Comparison of ENCODE assay signal across 24 cellular contexts in the genomic region with DNA sequence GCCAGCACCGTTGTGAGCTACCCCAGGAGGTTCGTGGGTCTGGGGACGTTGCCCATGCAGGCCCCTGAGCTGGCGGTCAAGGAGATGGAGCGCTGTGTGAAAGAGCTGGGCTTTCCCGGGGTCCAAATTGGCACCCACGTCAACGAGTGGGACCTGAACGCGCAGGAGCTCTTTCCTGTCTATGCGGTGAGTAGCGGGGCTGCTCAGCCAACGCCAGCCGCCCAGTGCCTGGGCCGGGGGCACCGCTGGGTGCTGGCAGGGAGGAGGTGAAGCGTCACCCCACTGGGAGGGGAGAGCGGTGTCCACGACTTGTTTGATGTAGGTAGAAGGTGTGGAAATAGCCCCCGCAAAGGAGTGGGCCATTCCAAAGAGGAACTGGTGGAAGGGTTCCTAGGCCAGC. TPM values are rescaled to one million over a fixed set of nuclear protein-coding genes. Genes with fewer than 3 reads are reported as not detected.
DNase-seq lines count a peak whose midpoint lies in the region; ATAC-seq, FAIRE-seq and TF ChIP-seq lines count a peak whose summit lies in the region.
"Had no signal": no experiment of that assay in that cellular context is flagged by ENCODE, and none has a peak within 500 bp of the region (broad histone marks: within the 10 kb centered on the region; RNA-seq: fewer than 3 reads in every experiment).

No MANE protein-coding gene starts in this region.

- no peak overlapping the region for H2AFZ ChIP-seq in HepG2 (ENCODE audit: low read length)
- H2AFZ ChIP-seq in neuronal stem cell (ENCODE audit: low read length) = no peak overlapping the region

- peaks cover 0 to 90% (median 21%) of the 10 kb centered on the region in 4 donors for H3K4me1 ChIP-seq in right lobe of liver
- no peaks in the 10 kb centered on the region for H3K4me1 ChIP-seq in HepG2 (ENCODE audit: insufficient read depth, low read length)
- H3K4me1 ChIP-seq in neuronal stem cell (ENCODE audit: control insufficient read depth in 2 of 2, insufficient read depth in 1 of 2, low read depth in 1 of 2, low read length in 2 of 2) = no peaks in the 10 kb centered on the region
- no peaks in the 10 kb centered on the region for H3K4me1 ChIP-seq in left lung
- H3K4me1 ChIP-seq: BE2C, BLaER1, Caco-2 had no signal

- no peak overlapping the region for H2BK15ac ChIP-seq in neuronal stem cell (ENCODE audit: low read length)

- H3K36me3 ChIP-seq in right lobe of liver (peaks cover 0 to 22% (median 5%) of the 10 kb centered on the region in 4 donors), HepG2 (replicated peaks in 1 of 2; ENCODE audit: control insufficient read depth in 1 of 2, insufficient read depth in 2 of 2, low read length in 2 of 2) (no peaks in the 10 kb centered on the region), H7 (replicated peaks; ENCODE audit: control insufficient read depth, insufficient read depth, low read length) (no peaks in the 10 kb centered on the region), neuronal stem cell (replicated peaks in 1 of 2; ENCODE audit: control insufficient read depth in 2 of 2, insufficient read depth in 2 of 2, low read length in 2 of 2) (no peaks in the 10 kb centered on the region), left lung (no peaks in the 10 kb centered on the region)
- H3K36me3 ChIP-seq: BE2C, BLaER1 had no signal

- H3K27me3 ChIP-seq in right lobe of liver (no peaks in the 10 kb centered on the region), HepG2 (ENCODE audit: control insufficient read depth in 1 of 2, insufficient read depth in 2 of 2, low read length in 2 of 2) (no peaks in the 10 kb centered on the region; a peak in 1 of 5 replicates), H7 (ENCODE audit: control insufficient read depth, insufficient read depth, low read length) (no peaks in the 10 kb centered on the region), neuronal stem cell (ENCODE audit: control insufficient read depth in 3 of 3, insufficient read depth in 3 of 3, low read depth in 1 of 3, low read length in 3 of 3) (peaks cover 0 to 2% (median 0%) of the 10 kb centered on the region in 3 experiments), left lung (no peaks in the 10 kb centered on the region)
- H3K27me3 ChIP-seq: BE2C, BLaER1 had no signal

- TF ChIP-seq POLR2A in right lobe of liver (IDR thresholded peaks at IDR 0.05) = no peak
- TF ChIP-seq POLR2A in HepG2 (IDR thresholded peaks at IDR 0.05; ENCODE audit: insufficient read depth in 1 of 2, low read depth in 2 of 2, low read length in 2 of 2) = no peak

- no peak overlapping the region for H3K4me2 ChIP-seq in HepG2 (ENCODE audit: low read depth, low read length)
- no peak overlapping the region for H3K4me2 ChIP-seq in neuronal stem cell (ENCODE audit: insufficient read depth, low read length, poor library complexity, severe bottlenecking)
- H3K4me2 ChIP-seq: BLaER1 had no signal

- TF ChIP-seq EP300 in HepG2 (IDR thresholded peaks at IDR 0.05; ENCODE audit: low read depth in 2 of 2, low read length in 2 of 2) (no peak), HepG2 (CRISPR knock-in tag; IDR thresholded peaks at IDR 0.05; ENCODE audit: borderline replicate concordance) (no peak)

- no peaks in the 10 kb centered on the region for H3K79me2 ChIP-seq in HepG2 (ENCODE audit: insufficient read depth, low read length)

- H3K9ac ChIP-seq in HepG2 (ENCODE audit: insufficient read depth, low read depth, low read length) (no peak overlapping the region), neuronal stem cell (ENCODE audit: low read depth, low read length, poor library complexity) (no peak overlapping the region)
- H3K9ac ChIP-seq: BLaER1 had no signal

- 86% methylated on average over 13 of the region's 20 CpGs for WGBS in right lobe of liver (ENCODE audit: insufficient coverage, low coverage, low lambda C conversion rate, missing lambda C conversion rate)
- WGBS in HepG2 (ENCODE audit: low lambda C conversion rate) = 71% methylated on average over 20 of the region's 20 CpGs
- no CpG with 5 or more reads among the region's 20 CpGs for WGBS in neuronal stem cell (ENCODE audit: extremely low coverage in 2 of 2, insufficient read length in 2 of 2, insufficient replicate concordance in 1 of 2), 2 donors

- ATAC-seq in right lobe of liver = no peak
- no peak for ATAC-seq in HepG2
- ATAC-seq in left lung = no peak
- ATAC-seq in HG02642 (IDR thresholded peaks at IDR 0.05; ENCODE audit: poor library complexity, unreplicated experiment) = no peak
- ATAC-seq: CD8-positive, alpha-beta T cell had no signal

- no peak overlapping the region for H2AK5ac ChIP-seq in neuronal stem cell (ENCODE audit: low read depth, low read length)

- no peaks in the 10 kb centered on the region for H3K79me1 ChIP-seq in neuronal stem cell (ENCODE audit: low read depth, low read length)

- intact Hi-C loops in right lobe of liver (cut with DNase I) = no loop called here
- intact Hi-C loops in HepG2 (cut with micrococcal nuclease; ENCODE audit: unreplicated experiment) = no loop called here
- intact Hi-C loops in left lung (cut with DNase I) = no loop called here

- no peak overlapping the region for H2BK12ac ChIP-seq in neuronal stem cell (ENCODE audit: low read length)

- no peak overlapping the region for H3K4ac ChIP-seq in neuronal stem cell (ENCODE audit: low read length)

- peak overlapping the region; percentile 40 for H3K18ac ChIP-seq in neuronal stem cell (ENCODE audit: low read length)

- H2BK5ac ChIP-seq in neuronal stem cell (ENCODE audit: low read length) = no peak overlapping the region

- TF ChIP-seq CTCF in right lobe of liver (IDR thresholded peaks at IDR 0.05) (no peak), HepG2 (CRISPR knock-in tag; IDR thresholded peaks at IDR 0.05) (no peak), left lung (IDR thresholded peaks at IDR 0.05) (no peak)

- H4K91ac ChIP-seq in neuronal stem cell (ENCODE audit: low read depth, low read length, poor library complexity) = no peak overlapping the region

- no peak for FAIRE-seq in HepG2 (lab: Jason Lieb, UNC)
- FAIRE-seq: A204.1, D721Med, G401.6, GM12891, GM19239 had no signal

- no peak overlapping the region for H3K23ac ChIP-seq in neuronal stem cell (ENCODE audit: low read depth, low read length, poor library complexity)

- H3K14ac ChIP-seq in neuronal stem cell (ENCODE audit: low read length) = no peak overlapping the region

- H3K4me3 ChIP-seq in right lobe of liver = no peak overlapping the region
- no peak overlapping the region for H3K4me3 ChIP-seq in HepG2 (replicated peaks in 1 of 3; ENCODE audit: insufficient read depth in 1 of 3, low read depth in 2 of 3, low read length in 3 of 3)
- H3K4me3 ChIP-seq in H7 (ENCODE audit: insufficient read depth, low read depth, low read length) = no peak overlapping the region
- no peak overlapping the region for H3K4me3 ChIP-seq in neuronal stem cell (ENCODE audit: low read length in 2 of 2)
- no peak overlapping the region for H3K4me3 ChIP-seq in left lung
- H3K4me3 ChIP-seq: BLaER1 had no signal

- H2BK120ac ChIP-seq in neuronal stem cell (ENCODE audit: low read depth, low read length) = no peak overlapping the region

- DNase-seq in right lobe of liver (no peak), HepG2 (ENCODE audit: low spot score) (no peak), H7 (peak; percentile 18), neuronal stem cell (ENCODE audit: low spot score) (no peak), left lung (no peak), NCI-H2107 treated with DMSO at 0.1 percent for 48 hours (lab: John Stamatoyannopoulos, UW; ENCODE audit: unreplicated experiment) (no peak)
- DNase-seq: 8988T; ACHN; BE2C; Caco-2; Calu3; CD4-positive, alpha-beta T cell; CD8-positive, alpha-beta T cell; DMS79 treated with DMSO at 0.1 percent for 48 hours; GF-D8 had no signal

- CTCF ChIA-PET in HepG2 (lab: Yijun Ruan, JAX; ENCODE audit: low intra/inter-chr PET ratio, low total read pairs) = no interaction called here

- POLR2A ChIA-PET in HepG2 (lab: Yijun Ruan, JAX) = no interaction called here

- no TSS peak for BruUV-seq in HepG2 (replicated peaks; lab: Mats Ljungman, UMichigan)

- H4K8ac ChIP-seq in neuronal stem cell (ENCODE audit: low read depth, low read length) = no peak overlapping the region

- H4K20me1 ChIP-seq in HepG2 (ENCODE audit: insufficient read depth, low read length) = no peaks in the 10 kb centered on the region
- H4K20me1 ChIP-seq: BLaER1 had no signal

- TF ChIP-seq RAD21 in HepG2 (CRISPR knock-in tag; IDR thresholded peaks at IDR 0.05) = no peak

- H3K27ac ChIP-seq in right lobe of liver = peak overlapping the region; percentile 63 to 85 (median 82)
- H3K27ac ChIP-seq in HepG2 (ENCODE audit: extremely low read length, insufficient read depth, low read length) = no peak overlapping the region
- H3K27ac ChIP-seq in neuronal stem cell (replicated peaks; ENCODE audit: low read length) = no peak overlapping the region
- H3K27ac ChIP-seq in left lung = no peak overlapping the region
- H3K27ac ChIP-seq: BLaER1 had no signal

- no peaks in the 10 kb centered on the region for H3K9me3 ChIP-seq in right lobe of liver
- no peaks in the 10 kb centered on the region for H3K9me3 ChIP-seq in HepG2 (ENCODE audit: low read length)
- no peaks in the 10 kb centered on the region for H3K9me3 ChIP-seq in neuronal stem cell (replicated peaks in 1 of 2; ENCODE audit: control insufficient read depth in 2 of 2, insufficient read depth in 1 of 2, low read depth in 1 of 2, low read length in 2 of 2)
- H3K9me3 ChIP-seq in left lung = no peaks in the 10 kb centered on the region
- H3K9me3 ChIP-seq: BE2C, BLaER1, Caco-2 had no signal

- in situ Hi-C loops in HepG2 (cut with HindIII; ENCODE audit: extremely low pct_ligation_motif_present, low pct_unique_long_range_greater_than_20kb) = no loop called here

RNA-seq across cellular contexts. Expression of a gene that starts 25.0 kb away (rescaled TPM):
- total RNA-seq in right lobe of liver (100 to 1,000 TPM in 2 of 6 experiments, 10 to 100 TPM in 4; 38.3 to 145 (median 87.0) TPM), HepG2 (2016; rRNA removed; fragmentation: Illumina TruSeq; extraction: Trizol) (not detected in 2 replicates), left lung (not detected)
- not detected in 2 replicates for total RNA-seq in HepG2 (2016; cell fraction: cytosol; rRNA removed; fragmentation: Illumina TruSeq; extraction: Trizol; ENCODE audit: low read depth)
- total RNA-seq in HepG2 (2016; cell fraction: insoluble cytoplasmic fraction; rRNA removed; fragmentation: Illumina TruSeq; extraction: Trizol) = not detected in 2 replicates
- total RNA-seq in HepG2 (2016; cell fraction: membrane; rRNA removed; fragmentation: Illumina TruSeq; extraction: Trizol) = not detected in 2 replicates
- not detected in 2 replicates for total RNA-seq in HepG2 (2016; cell fraction: nucleus; rRNA removed; fragmentation: Illumina TruSeq; extraction: Trizol)
- 0.05 TPM in 1 of 2 replicates, not detected in the other for polyA plus RNA-seq in HepG2 (2011; rRNA removed)
- polyA plus RNA-seq in HepG2 (2011; cell fraction: cytosol; rRNA removed) = not detected in 2 replicates
- not detected in 2 replicates for polyA plus RNA-seq in HepG2 (2011; cell fraction: nucleus; rRNA removed)
- polyA plus RNA-seq in HepG2 (2012) = 0.19 TPM in 1 of 2 replicates, not detected in the other
- not detected in 2 replicates for polyA plus RNA-seq in HepG2 (2016; cell fraction: cytosol; fragmentation: Illumina TruSeq; extraction: Trizol; ENCODE audit: low read depth)
- not detected in 2 replicates for polyA plus RNA-seq in HepG2 (2016; cell fraction: insoluble cytoplasmic fraction; fragmentation: Illumina TruSeq; extraction: Trizol; ENCODE audit: low read depth)
- polyA plus RNA-seq in HepG2 (2016; cell fraction: membrane; fragmentation: Illumina TruSeq; extraction: Trizol; ENCODE audit: low read depth) = not detected in 2 replicates
- not detected in 2 replicates for polyA plus RNA-seq in HepG2 (2016; cell fraction: nucleus; fragmentation: Illumina TruSeq; extraction: Trizol; ENCODE audit: insufficient read depth, low read depth)
- polyA minus RNA-seq in HepG2 (2011; rRNA and poly(A)+ RNA removed; ENCODE audit: low replicate concordance) = not detected in 2 replicates
- not detected in 2 replicates for polyA minus RNA-seq in HepG2 (2011; cell fraction: cytosol; rRNA and poly(A)+ RNA removed)
- not detected in 2 replicates for polyA minus RNA-seq in HepG2 (2011; cell fraction: nucleus; rRNA and poly(A)+ RNA removed)
- not detected in 2 replicates for total RNA-seq in H7 (2014; rRNA removed; shearing (Covaris generic))
- not detected for polyA plus RNA-seq in neuronal stem cell (2013, experiment 1 of 2)
- not detected for polyA plus RNA-seq in neuronal stem cell (2013, experiment 2 of 2)
- total RNA-seq: A673; Caco-2; Calu3; CD4-positive, alpha-beta T cell; CD8-positive, alpha-beta T cell had no signal
- polyA plus RNA-seq: AG04450 had no signal

RNA-seq across cellular contexts. Expression of a gene that starts 55.2 kb away (rescaled TPM):
- total RNA-seq in right lobe of liver (10 to 100 TPM; 13.2 to 23.6 (median 17.5) TPM), HepG2 (2016; rRNA removed; fragmentation: Illumina TruSeq; extraction: Trizol) (31.2 and 34.4 TPM in 2 replicates), left lung (10 to 100 TPM; 29.3 to 40.6 TPM)
- 11.1 and 11.5 TPM in 2 replicates for total RNA-seq in HepG2 (2016; cell fraction: cytosol; rRNA removed; fragmentation: Illumina TruSeq; extraction: Trizol; ENCODE audit: low read depth)
- 30.1 and 32.4 TPM in 2 replicates for total RNA-seq in HepG2 (2016; cell fraction: insoluble cytoplasmic fraction; rRNA removed; fragmentation: Illumina TruSeq; extraction: Trizol)
- total RNA-seq in HepG2 (2016; cell fraction: membrane; rRNA removed; fragmentation: Illumina TruSeq; extraction: Trizol) = 9.5 and 11.8 TPM in 2 replicates
- total RNA-seq in HepG2 (2016; cell fraction: nucleus; rRNA removed; fragmentation: Illumina TruSeq; extraction: Trizol) = 89.2 and 92.5 TPM in 2 replicates
- 20.5 and 22.1 TPM in 2 replicates for polyA plus RNA-seq in HepG2 (2011; rRNA removed)
- 7.2 and 8.5 TPM in 2 replicates for polyA plus RNA-seq in HepG2 (2011; cell fraction: cytosol; rRNA removed)
- polyA plus RNA-seq in HepG2 (2011; cell fraction: nucleus; rRNA removed) = 44.4 and 46.0 TPM in 2 replicates
- 19.5 and 23.0 TPM in 2 replicates for polyA plus RNA-seq in HepG2 (2012)
- polyA plus RNA-seq in HepG2 (2016; cell fraction: cytosol; fragmentation: Illumina TruSeq; extraction: Trizol; ENCODE audit: low read depth) = 0.57 and 0.70 TPM in 2 replicates
- 19.6 and 20.9 TPM in 2 replicates for polyA plus RNA-seq in HepG2 (2016; cell fraction: insoluble cytoplasmic fraction; fragmentation: Illumina TruSeq; extraction: Trizol; ENCODE audit: low read depth)
- polyA plus RNA-seq in HepG2 (2016; cell fraction: membrane; fragmentation: Illumina TruSeq; extraction: Trizol; ENCODE audit: low read depth) = 2.3 and 2.4 TPM in 2 replicates
- polyA plus RNA-seq in HepG2 (2016; cell fraction: nucleus; fragmentation: Illumina TruSeq; extraction: Trizol; ENCODE audit: insufficient read depth, low read depth) = 96.7 and 102 TPM in 2 replicates
- polyA minus RNA-seq in HepG2 (2011; rRNA and poly(A)+ RNA removed; ENCODE audit: low replicate concordance) = 16.2 and 33.3 TPM in 2 replicates
- 23.0 and 26.5 TPM in 2 replicates for polyA minus RNA-seq in HepG2 (2011; cell fraction: cytosol; rRNA and poly(A)+ RNA removed)
- 175 and 178 TPM in 2 replicates for polyA minus RNA-seq in HepG2 (2011; cell fraction: nucleus; rRNA and poly(A)+ RNA removed)
- 30.1 and 33.7 TPM in 2 replicates for total RNA-seq in H7 (2014; rRNA removed; shearing (Covaris generic))
- 35.7 TPM for polyA plus RNA-seq in neuronal stem cell (2013, experiment 1 of 2)
- polyA plus RNA-seq in neuronal stem cell (2013, experiment 2 of 2) = 35.6 TPM

Comparison
In these comparisons a context has a peak if more than half of its experiments do, and no peak if none do; other contexts are left out.
1. H3K27ac ChIP-seq: peak in right lobe of liver (3 of 3); none in HepG2 (single experiment), neuronal stem cell (single experiment) and left lung (0 of 2).
2. RNA of a gene that starts 25.0 kb away (total RNA-seq): 38.3 to 145 TPM in right lobe of liver; not detected in left lung, not detected in HepG2 and not detected in H7; every median in the first group is over 10 times any median in the second.